1 cellular context compared by ENCODE assay signal in genomic region chr2:27890146-27891062, GRCh38.
TF ChIP-seq lines count a peak whose summit lies in the region.

TSS of gene BABAM2 (plus strand) at chr2:27890729. CDS start at chr2:27894557, 3,828 bp downstream.
TSS of gene RBKS (minus strand) at chr2:27890387. CDS start at chr2:27890345, 42 bp downstream.

TF ChIP-seq in HepG2, 621 proteins besides CTCF, POLR2A, EP300 and RAD21 (continued from another document and continues in another):
- TF ChIP-seq, protein P1, sequence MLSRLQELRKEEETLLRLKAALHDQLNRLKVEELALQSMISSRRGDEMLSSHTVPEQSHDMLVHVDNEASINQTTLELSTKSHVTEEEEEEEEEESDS (CRISPR knock-in tag; IDR thresholded peaks at IDR 0.05; ENCODE audit: borderline replicate concordance) = peak; percentile 70; the same call in 1 of the 2 replicates
- TF ChIP-seq, protein P2, sequence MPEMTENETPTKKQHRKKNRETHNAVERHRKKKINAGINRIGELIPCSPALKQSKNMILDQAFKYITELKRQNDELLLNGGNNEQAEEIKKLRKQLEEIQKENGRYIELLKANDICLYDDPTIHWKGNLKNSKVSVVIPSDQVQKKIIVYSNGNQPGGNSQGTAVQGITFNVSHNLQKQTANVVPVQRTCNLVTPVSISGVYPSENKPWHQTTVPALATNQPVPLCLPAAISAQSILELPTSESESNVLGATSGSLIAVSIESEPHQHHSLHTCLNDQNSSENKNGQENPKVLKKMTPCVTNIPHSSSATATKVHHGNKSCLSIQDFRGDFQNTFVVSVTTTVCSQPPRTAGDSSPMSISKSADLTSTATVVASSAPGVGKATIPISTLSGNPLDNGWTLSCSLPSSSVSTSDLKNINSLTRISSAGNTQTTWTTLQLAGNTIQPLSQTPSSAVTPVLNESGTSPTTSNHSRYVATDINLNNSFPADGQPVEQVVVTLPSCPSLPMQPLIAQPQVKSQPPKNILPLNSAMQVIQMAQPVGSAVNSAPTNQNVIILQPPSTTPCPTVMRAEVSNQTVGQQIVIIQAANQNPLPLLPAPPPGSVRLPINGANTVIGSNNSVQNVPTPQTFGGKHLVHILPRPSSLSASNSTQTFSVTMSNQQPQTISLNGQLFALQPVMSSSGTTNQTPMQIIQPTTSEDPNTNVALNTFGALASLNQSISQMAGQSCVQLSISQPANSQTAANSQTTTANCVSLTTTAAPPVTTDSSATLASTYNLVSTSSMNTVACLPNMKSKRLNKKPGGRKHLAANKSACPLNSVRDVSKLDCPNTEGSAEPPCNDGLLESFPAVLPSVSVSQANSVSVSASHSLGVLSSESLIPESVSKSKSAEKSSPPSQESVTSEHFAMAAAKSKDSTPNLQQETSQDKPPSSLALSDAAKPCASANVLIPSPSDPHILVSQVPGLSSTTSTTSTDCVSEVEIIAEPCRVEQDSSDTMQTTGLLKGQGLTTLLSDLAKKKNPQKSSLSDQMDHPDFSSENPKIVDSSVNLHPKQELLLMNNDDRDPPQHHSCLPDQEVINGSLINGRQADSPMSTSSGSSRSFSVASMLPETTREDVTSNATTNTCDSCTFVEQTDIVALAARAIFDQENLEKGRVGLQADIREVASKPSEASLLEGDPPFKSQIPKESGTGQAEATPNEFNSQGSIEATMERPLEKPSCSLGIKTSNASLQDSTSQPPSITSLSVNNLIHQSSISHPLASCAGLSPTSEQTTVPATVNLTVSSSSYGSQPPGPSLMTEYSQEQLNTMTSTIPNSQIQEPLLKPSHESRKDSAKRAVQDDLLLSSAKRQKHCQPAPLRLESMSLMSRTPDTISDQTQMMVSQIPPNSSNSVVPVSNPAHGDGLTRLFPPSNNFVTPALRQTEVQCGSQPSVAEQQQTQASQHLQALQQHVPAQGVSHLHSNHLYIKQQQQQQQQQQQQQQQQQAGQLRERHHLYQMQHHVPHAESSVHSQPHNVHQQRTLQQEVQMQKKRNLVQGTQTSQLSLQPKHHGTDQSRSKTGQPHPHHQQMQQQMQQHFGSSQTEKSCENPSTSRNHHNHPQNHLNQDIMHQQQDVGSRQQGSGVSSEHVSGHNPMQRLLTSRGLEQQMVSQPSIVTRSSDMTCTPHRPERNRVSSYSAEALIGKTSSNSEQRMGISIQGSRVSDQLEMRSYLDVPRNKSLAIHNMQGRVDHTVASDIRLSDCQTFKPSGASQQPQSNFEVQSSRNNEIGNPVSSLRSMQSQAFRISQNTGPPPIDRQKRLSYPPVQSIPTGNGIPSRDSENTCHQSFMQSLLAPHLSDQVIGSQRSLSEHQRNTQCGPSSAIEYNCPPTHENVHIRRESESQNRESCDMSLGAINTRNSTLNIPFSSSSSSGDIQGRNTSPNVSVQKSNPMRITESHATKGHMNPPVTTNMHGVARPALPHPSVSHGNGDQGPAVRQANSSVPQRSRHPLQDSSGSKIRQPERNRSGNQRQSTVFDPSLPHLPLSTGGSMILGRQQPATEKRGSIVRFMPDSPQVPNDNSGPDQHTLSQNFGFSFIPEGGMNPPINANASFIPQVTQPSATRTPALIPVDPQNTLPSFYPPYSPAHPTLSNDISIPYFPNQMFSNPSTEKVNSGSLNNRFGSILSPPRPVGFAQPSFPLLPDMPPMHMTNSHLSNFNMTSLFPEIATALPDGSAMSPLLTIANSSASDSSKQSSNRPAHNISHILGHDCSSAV (CRISPR knock-in tag; IDR thresholded peaks at IDR 0.05; ENCODE audit: borderline replicate concordance) = no peak
- TF ChIP-seq PRMT3 (CRISPR knock-in tag; IDR thresholded peaks at IDR 0.05; ENCODE audit: borderline replicate concordance, low read depth) = no peak
- TF ChIP-seq TEAD2 (CRISPR knock-in tag; IDR thresholded peaks at IDR 0.05) = no peak
- peak; percentile 98 for TF ChIP-seq NR2F2 (IDR thresholded peaks at IDR 0.05; ENCODE audit: borderline replicate concordance, low read depth)
- peak; percentile 70; the same call in 1 of the 2 replicates for TF ChIP-seq CBX5 (CRISPR knock-in tag; IDR thresholded peaks at IDR 0.05; ENCODE audit: borderline replicate concordance)
- TF ChIP-seq SAFB2 (CRISPR knock-in tag; IDR thresholded peaks at IDR 0.05; ENCODE audit: borderline replicate concordance, low read depth) = peak; percentile 83; the same call in 1 of the 2 replicates
- no peak for TF ChIP-seq TCF7 (IDR thresholded peaks at IDR 0.05; ENCODE audit: low read depth)
- TF ChIP-seq ZNF441 (CRISPR knock-in tag; IDR thresholded peaks at IDR 0.05; ENCODE audit: borderline replicate concordance) = peak; percentile 20; the same call in 1 of the 2 replicates
- peak; percentile 78 for TF ChIP-seq GABPB1 (CRISPR knock-in tag; IDR thresholded peaks at IDR 0.05)
- TF ChIP-seq NRL (CRISPR knock-in tag; IDR thresholded peaks at IDR 0.05; ENCODE audit: borderline replicate concordance) = peak; percentile 90
- TF ChIP-seq ZNF407 (CRISPR knock-in tag; IDR thresholded peaks at IDR 0.05; ENCODE audit: not compliant biosample characterization) = peak; percentile 52
- TF ChIP-seq ZBTB42 (CRISPR knock-in tag; IDR thresholded peaks at IDR 0.05) = peak; percentile 28; the same call in 1 of the 2 replicates
- TF ChIP-seq, protein P3, sequence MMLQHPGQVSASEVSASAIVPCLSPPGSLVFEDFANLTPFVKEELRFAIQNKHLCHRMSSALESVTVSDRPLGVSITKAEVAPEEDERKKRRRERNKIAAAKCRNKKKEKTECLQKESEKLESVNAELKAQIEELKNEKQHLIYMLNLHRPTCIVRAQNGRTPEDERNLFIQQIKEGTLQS (CRISPR knock-in tag; IDR thresholded peaks at IDR 0.05) = no peak
- peak; percentile 90 for TF ChIP-seq MED1 (CRISPR knock-in tag; IDR thresholded peaks at IDR 0.05)
- peak; percentile 58; the same call in 1 of the 2 replicates for TF ChIP-seq TAF1 (CRISPR knock-in tag; IDR thresholded peaks at IDR 0.05)
- TF ChIP-seq, protein P4, sequence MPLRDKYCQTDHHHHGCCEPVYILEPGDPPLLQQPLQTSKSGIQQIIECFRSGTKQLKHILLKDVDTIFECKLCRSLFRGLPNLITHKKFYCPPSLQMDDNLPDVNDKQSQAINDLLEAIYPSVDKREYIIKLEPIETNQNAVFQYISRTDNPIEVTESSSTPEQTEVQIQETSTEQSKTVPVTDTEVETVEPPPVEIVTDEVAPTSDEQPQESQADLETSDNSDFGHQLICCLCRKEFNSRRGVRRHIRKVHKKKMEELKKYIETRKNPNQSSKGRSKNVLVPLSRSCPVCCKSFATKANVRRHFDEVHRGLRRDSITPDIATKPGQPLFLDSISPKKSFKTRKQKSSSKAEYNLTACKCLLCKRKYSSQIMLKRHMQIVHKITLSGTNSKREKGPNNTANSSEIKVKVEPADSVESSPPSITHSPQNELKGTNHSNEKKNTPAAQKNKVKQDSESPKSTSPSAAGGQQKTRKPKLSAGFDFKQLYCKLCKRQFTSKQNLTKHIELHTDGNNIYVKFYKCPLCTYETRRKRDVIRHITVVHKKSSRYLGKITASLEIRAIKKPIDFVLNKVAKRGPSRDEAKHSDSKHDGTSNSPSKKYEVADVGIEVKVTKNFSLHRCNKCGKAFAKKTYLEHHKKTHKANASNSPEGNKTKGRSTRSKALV (CRISPR knock-in tag; IDR thresholded peaks at IDR 0.05) = peak; percentile 86
- TF ChIP-seq, protein P5, sequence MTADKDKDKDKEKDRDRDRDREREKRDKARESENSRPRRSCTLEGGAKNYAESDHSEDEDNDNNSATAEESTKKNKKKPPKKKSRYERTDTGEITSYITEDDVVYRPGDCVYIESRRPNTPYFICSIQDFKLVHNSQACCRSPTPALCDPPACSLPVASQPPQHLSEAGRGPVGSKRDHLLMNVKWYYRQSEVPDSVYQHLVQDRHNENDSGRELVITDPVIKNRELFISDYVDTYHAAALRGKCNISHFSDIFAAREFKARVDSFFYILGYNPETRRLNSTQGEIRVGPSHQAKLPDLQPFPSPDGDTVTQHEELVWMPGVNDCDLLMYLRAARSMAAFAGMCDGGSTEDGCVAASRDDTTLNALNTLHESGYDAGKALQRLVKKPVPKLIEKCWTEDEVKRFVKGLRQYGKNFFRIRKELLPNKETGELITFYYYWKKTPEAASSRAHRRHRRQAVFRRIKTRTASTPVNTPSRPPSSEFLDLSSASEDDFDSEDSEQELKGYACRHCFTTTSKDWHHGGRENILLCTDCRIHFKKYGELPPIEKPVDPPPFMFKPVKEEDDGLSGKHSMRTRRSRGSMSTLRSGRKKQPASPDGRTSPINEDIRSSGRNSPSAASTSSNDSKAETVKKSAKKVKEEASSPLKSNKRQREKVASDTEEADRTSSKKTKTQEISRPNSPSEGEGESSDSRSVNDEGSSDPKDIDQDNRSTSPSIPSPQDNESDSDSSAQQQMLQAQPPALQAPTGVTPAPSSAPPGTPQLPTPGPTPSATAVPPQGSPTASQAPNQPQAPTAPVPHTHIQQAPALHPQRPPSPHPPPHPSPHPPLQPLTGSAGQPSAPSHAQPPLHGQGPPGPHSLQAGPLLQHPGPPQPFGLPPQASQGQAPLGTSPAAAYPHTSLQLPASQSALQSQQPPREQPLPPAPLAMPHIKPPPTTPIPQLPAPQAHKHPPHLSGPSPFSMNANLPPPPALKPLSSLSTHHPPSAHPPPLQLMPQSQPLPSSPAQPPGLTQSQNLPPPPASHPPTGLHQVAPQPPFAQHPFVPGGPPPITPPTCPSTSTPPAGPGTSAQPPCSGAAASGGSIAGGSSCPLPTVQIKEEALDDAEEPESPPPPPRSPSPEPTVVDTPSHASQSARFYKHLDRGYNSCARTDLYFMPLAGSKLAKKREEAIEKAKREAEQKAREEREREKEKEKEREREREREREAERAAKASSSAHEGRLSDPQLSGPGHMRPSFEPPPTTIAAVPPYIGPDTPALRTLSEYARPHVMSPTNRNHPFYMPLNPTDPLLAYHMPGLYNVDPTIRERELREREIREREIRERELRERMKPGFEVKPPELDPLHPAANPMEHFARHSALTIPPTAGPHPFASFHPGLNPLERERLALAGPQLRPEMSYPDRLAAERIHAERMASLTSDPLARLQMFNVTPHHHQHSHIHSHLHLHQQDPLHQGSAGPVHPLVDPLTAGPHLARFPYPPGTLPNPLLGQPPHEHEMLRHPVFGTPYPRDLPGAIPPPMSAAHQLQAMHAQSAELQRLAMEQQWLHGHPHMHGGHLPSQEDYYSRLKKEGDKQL (CRISPR knock-in tag; IDR thresholded peaks at IDR 0.05; ENCODE audit: low read depth) = no peak
- 0 out of 2 replicates have a peak, but pooled peaks have one; percentile 43 for TF ChIP-seq ZNF816 (CRISPR knock-in tag; IDR thresholded peaks at IDR 0.05; ENCODE audit: borderline replicate concordance)
- peak; percentile 91; the same call in 1 of the 2 replicates for TF ChIP-seq YEATS4 (CRISPR knock-in tag; IDR thresholded peaks at IDR 0.05; ENCODE audit: borderline replicate concordance)
- TF ChIP-seq ZNF703 (CRISPR knock-in tag; IDR thresholded peaks at IDR 0.05; ENCODE audit: borderline replicate concordance) = no peak
- TF ChIP-seq MIXL1 (CRISPR knock-in tag; IDR thresholded peaks at IDR 0.05) = 0 out of 2 replicates have a peak, but pooled peaks have one; percentile 17
- TF ChIP-seq CHCHD3 (CRISPR knock-in tag; IDR thresholded peaks at IDR 0.05) = no peak
- TF ChIP-seq ZNF34 (CRISPR knock-in tag; IDR thresholded peaks at IDR 0.05; ENCODE audit: borderline replicate concordance) = no peak
- no peak for TF ChIP-seq ZNF101 (CRISPR knock-in tag; IDR thresholded peaks at IDR 0.05; ENCODE audit: borderline replicate concordance, low read depth)
- TF ChIP-seq RFX5 (IDR thresholded peaks at IDR 0.05; ENCODE audit: low read depth, low read length) = no peak
- TF ChIP-seq NKX3-1 (CRISPR knock-in tag; IDR thresholded peaks at IDR 0.05) = peak; percentile 67
- no peak for TF ChIP-seq ZMAT5 (CRISPR knock-in tag; IDR thresholded peaks at IDR 0.05; ENCODE audit: borderline replicate concordance, low read depth)
- peak; percentile 84 for TF ChIP-seq KMT2A (CRISPR knock-in tag; IDR thresholded peaks at IDR 0.05)
- TF ChIP-seq ZNF30 (CRISPR knock-in tag; IDR thresholded peaks at IDR 0.05) = no peak
- TF ChIP-seq ZNF10 (CRISPR knock-in tag; IDR thresholded peaks at IDR 0.05; ENCODE audit: borderline replicate concordance, low read depth) = no peak
